8 cellular contexts compared by ENCODE assay signal in genomic region chr9:129027685-129028191, GRCh38. TPM values are rescaled to one million over a fixed set of nuclear protein-coding genes. Genes with fewer than 3 reads are reported as not detected.
DNase-seq lines count a peak whose midpoint lies in the region; ATAC-seq and TF ChIP-seq lines count a peak whose summit lies in the region.

No MANE protein-coding gene starts in this region.

- peak overlapping the region in 9 of 10 donors; percentile 54 to 79 (median 70) for H3K27ac ChIP-seq in heart right ventricle
- H3K27ac ChIP-seq in gastrocnemius medialis = peak overlapping the region; percentile 81 to 90 (median 86)

- H3K27me3 ChIP-seq in heart right ventricle = no peaks in the 10 kb centered on the region
- H3K27me3 ChIP-seq in gastrocnemius medialis = no peaks in the 10 kb centered on the region

- peak overlapping the region; percentile 70 to 98 (median 81) for H3K4me3 ChIP-seq in heart right ventricle
- peak overlapping the region; percentile 64 to 81 (median 74) for H3K4me3 ChIP-seq in gastrocnemius medialis

- H3K9me3 ChIP-seq in heart right ventricle (no peaks in the 10 kb centered on the region), gastrocnemius medialis (no peaks in the 10 kb centered on the region)

- DNase-seq in activated effector memory CD4-positive, alpha-beta T cell treated with Interleukin-2 at 50 U/mL for 16 hours = peak; percentile 78
- DNase-seq in activated effector memory CD4-positive, alpha-beta T cell treated with anti-CD3 and anti-CD28 coated beads, Interleukin-2, amount 50 U/mL, for 16 hours = no peak
- DNase-seq in HEK293T (ENCODE audit: extremely low spot score) = peak; percentile 49
- DNase-seq in NCI-H1105 (lab: John Stamatoyannopoulos, UW) = peak; percentile 50
- peak; percentile 81 for DNase-seq in activated gamma-delta T cell (lab: John Stamatoyannopoulos, UW)
- DNase-seq in heart right ventricle = peak in 1 of 2 donors; percentile 47
- peak in 1 of 2 donors; percentile 68 for DNase-seq in gastrocnemius medialis
- DNase-seq in mesenteric fat pad (ENCODE audit: low spot score) = no peak

- CTCF ChIA-PET in HEK293T (lab: Yijun Ruan, JAX) = interaction anchor here (0.6 to 0.9 kb wide), 3 partner anchors 24 to 254 kb away, joined by 3 read pairs; no protein-coding TSS in a partner anchor

- no peaks in the 10 kb centered on the region for H3K36me3 ChIP-seq in heart right ventricle
- H3K36me3 ChIP-seq in gastrocnemius medialis = no peaks in the 10 kb centered on the region

- intact Hi-C loops in heart right ventricle (cut with DNase I) = loop anchor here in 1 of 10 donors (1.0 kb wide), 2 partner anchors 9 to 21 kb away; partner anchors contain the start of gene MIGA2
- intact Hi-C loops in gastrocnemius medialis (cut with DNase I; ENCODE audit: low total_unique reads) = loop anchor here (2.0 to 10.0 kb wide), 2 partner anchors 83 to 467 kb away; partner anchors contain the start of genes CRAT and PTPA

- TF ChIP-seq CTCF in heart right ventricle (IDR thresholded peaks at IDR 0.05) (no peak), gastrocnemius medialis (IDR thresholded peaks at IDR 0.05 in 4 of 5, conservative IDR thresholded peaks at IDR 0.05 in 1 of 5) (no peak)

- peak in 7 of 8 donors; percentile 2 to 35 (median 4) for ATAC-seq in heart right ventricle
- ATAC-seq in gastrocnemius medialis = peak; percentile 43 to 45

- TF ChIP-seq POLR2A in gastrocnemius medialis (IDR thresholded peaks at IDR 0.05) = no peak

- H3K4me1 ChIP-seq in heart right ventricle = peaks cover 0 to 42% (median 23%) of the 10 kb centered on the region in 9 donors
- peaks cover 27 to 30% of the 10 kb centered on the region in 2 donors for H3K4me1 ChIP-seq in gastrocnemius medialis

- 2 to 3% methylated on average over 39 to 45 of the region's 47 CpGs for WGBS in heart right ventricle, 2 donors

- POLR2A ChIA-PET in HEK293T (lab: Yijun Ruan, JAX) = interaction anchor here (0.9 to 1.7 kb wide), 8 partner anchors 8 to 432 kb away, joined by 3 to 10 read pairs (median 4); partner anchors contain the start of genes MIGA2 and SPOUT1

- in situ Hi-C loops in gastrocnemius medialis (cut with MboI; ENCODE audit: low sequenced_read_pairs in 4 of 4) = no loop called here

TF ChIP-seq in HEK293T, 16 proteins besides CTCF, POLR2A, EP300 and RAD21:
- TF ChIP-seq L3MBTL2 (conservative IDR thresholded peaks at IDR 0.05) = no peak

RNA-seq across cellular contexts. Expression of gene SH3GLB2, which starts 0.4 kb away (rescaled TPM):
- 10 to 100 TPM; 25.2 to 40.5 (median 31.5) TPM for total RNA-seq in heart right ventricle
- 10 to 100 TPM; 34.1 to 51.3 TPM for polyA plus RNA-seq in heart right ventricle
- total RNA-seq in gastrocnemius medialis = 10 to 100 TPM; 33.6 to 55.1 (median 44.1) TPM
- total RNA-seq in mesenteric fat pad = 43.2 TPM

RNA-seq across cellular contexts. Expression of gene MIGA2, which starts 8.7 kb away (rescaled TPM):
- total RNA-seq in heart right ventricle = 10 to 100 TPM; 30.4 to 46.0 (median 34.5) TPM
- polyA plus RNA-seq in heart right ventricle = 10 to 100 TPM; 39.6 to 44.4 TPM
- 10 to 100 TPM in 3 of 4 donors, 1 to 10 TPM in 1; 5.8 to 20.6 (median 18.1) TPM for total RNA-seq in gastrocnemius medialis
- 17.3 TPM for total RNA-seq in mesenteric fat pad

RNA-seq across cellular contexts. Expression of gene DOLPP1, which starts 53.2 kb away (rescaled TPM):
- 1 to 10 TPM; 3.1 to 7.0 (median 5.0) TPM for total RNA-seq in heart right ventricle
- polyA plus RNA-seq in heart right ventricle = 1 to 10 TPM; 3.8 to 8.1 TPM
- total RNA-seq in gastrocnemius medialis = 1 to 10 TPM; 1.6 to 4.7 (median 2.8) TPM
- 10.4 TPM for total RNA-seq in mesenteric fat pad

Comparison
In these comparisons a context has a peak if more than half of its experiments do, and no peak if none do; other contexts are left out.
1. DNase-seq: peak in activated effector memory CD4-positive, alpha-beta T cell treated with Interleukin-2 at 50 U/mL for 16 hours (single experiment), HEK293T (single experiment), NCI-H1105 (single experiment) and activated gamma-delta T cell (single experiment); none in activated effector memory CD4-positive, alpha-beta T cell treated with anti-CD3 and anti-CD28 coated beads, Interleukin-2, amount 50 U/mL, for 16 hours (single experiment) and mesenteric fat pad (single experiment).